Comparison of ENCODE assay signal across 8 cellular contexts in genomic region chr16:11783319-11784047, GRCh38. TPM values are rescaled to one million over a fixed set of nuclear protein-coding genes. Genes with fewer than 3 reads are reported as not detected.
DNase-seq lines count a peak whose midpoint lies in the region; ATAC-seq and TF ChIP-seq lines count a peak whose summit lies in the region.

No MANE protein-coding gene starts in this region.

- CTCF ChIA-PET in activated CD8-positive, alpha-beta T cell treated with anti-CD3 and anti-CD28 coated beads, Interleukin-2, amount 10 ng/mL, durations not matched to agents 7 days and 5 days (lab: Charles Lee): interaction anchor here (0.8 to 8.4 kb wide), 3 partner anchors 9 to 14 kb away, joined by 3 to 124 read pairs (median 6); partner anchors contain the start of gene ZC3H7A

- peaks cover 37 to 60% (median 44%) of the 10 kb centered on the region in 10 experiments for H3K4me1 ChIP-seq in BLaER1 treated with 17β-estradiol and CSF1 and Interleukin-3, amounts not matched to agents 10 nM and 100 nM
- H3K4me1 ChIP-seq in fibroblast of lung (ENCODE audit: control insufficient read depth, extremely low read depth, insufficient read depth, low read length): peaks cover 18% of the 10 kb centered on the region

- peak overlapping the region; percentile 91 for H3K27ac Mint-ChIP-seq in activated CD8-positive, alpha-beta T cell treated with anti-CD3 and anti-CD28 coated beads, Interleukin-2, amount 10 ng/mL, durations not matched to agents 7 days and 5 days

- H3K9me3 Mint-ChIP-seq in activated CD8-positive, alpha-beta T cell treated with anti-CD3 and anti-CD28 coated beads, Interleukin-2, amount 10 ng/mL, durations not matched to agents 7 days and 5 days (ENCODE audit: insufficient read depth): no peaks in the 10 kb centered on the region

- peak; percentile 40 for ATAC-seq in GM19324 (IDR thresholded peaks at IDR 0.05; ENCODE audit: low FRiP score, unreplicated experiment)
- peak; percentile 42 for ATAC-seq in HG03558 (IDR thresholded peaks at IDR 0.05; ENCODE audit: extremely low read depth, unreplicated experiment)
- ATAC-seq in activated CD8-positive, alpha-beta T cell treated with anti-CD3 and anti-CD28 coated beads, Interleukin-2, amount 10 ng/mL, durations not matched to agents 7 days and 5 days: peak; percentile 81
- ATAC-seq in sciatic nerve: peak; percentile 66

- H3K27me3 Mint-ChIP-seq in activated CD8-positive, alpha-beta T cell treated with anti-CD3 and anti-CD28 coated beads, Interleukin-2, amount 10 ng/mL, durations not matched to agents 7 days and 5 days (ENCODE audit: low read depth): no peaks in the 10 kb centered on the region

- peaks cover 73% of the 10 kb centered on the region for H3K79me2 ChIP-seq in fibroblast of lung (ENCODE audit: control insufficient read depth, insufficient read depth, low read length)

- no peaks in the 10 kb centered on the region for H3K27me3 ChIP-seq in BLaER1 treated with 17β-estradiol and CSF1 and Interleukin-3, amounts not matched to agents 10 nM and 100 nM
- no peaks in the 10 kb centered on the region for H3K27me3 ChIP-seq in fibroblast of lung (ENCODE audit: control insufficient read depth, insufficient read depth, low read length)

- H3K4me3 ChIP-seq in BLaER1 treated with 17β-estradiol and CSF1 and Interleukin-3, amounts not matched to agents 10 nM and 100 nM: peak overlapping the region in 1 of 10 experiments; percentile 24; a peak in 1 of 20 replicates
- peak overlapping the region in 3 of 4 experiments; percentile 5 to 44 (median 27) for H3K4me3 ChIP-seq in fibroblast of lung (replicated peaks in 1 of 4; ENCODE audit: control extremely low read depth in 1 of 4, insufficient read depth in 1 of 4, low read depth in 3 of 4, low read length in 4 of 4)

- POLR2A ChIA-PET in activated CD8-positive, alpha-beta T cell treated with anti-CD3 and anti-CD28 coated beads, Interleukin-2, amount 10 ng/mL, durations not matched to agents 7 days and 5 days (lab: Charles Lee): interaction anchor here (0.6 to 10.3 kb wide), 3 partner anchors 12 to 451 kb away, joined by 4 to 149 read pairs (median 4); partner anchors contain the start of genes TXNDC11 and ZC3H7A

- H3K27ac ChIP-seq in BLaER1 treated with 17β-estradiol and CSF1 and Interleukin-3, amounts not matched to agents 10 nM and 100 nM: peak overlapping the region; percentile 7 to 57 (median 45); a peak in 17 of 22 replicates
- H3K27ac ChIP-seq in fibroblast of lung (ENCODE audit: insufficient read depth, low read length): peak overlapping the region; percentile 73

- no peak overlapping the region for H2AFZ ChIP-seq in fibroblast of lung (ENCODE audit: low read length)

- H3K4me3 Mint-ChIP-seq in activated CD8-positive, alpha-beta T cell treated with anti-CD3 and anti-CD28 coated beads, Interleukin-2, amount 10 ng/mL, durations not matched to agents 7 days and 5 days: peak overlapping the region; percentile 65

- peak overlapping the region in 5 of 11 experiments; percentile 5 to 65 (median 14); a peak in 5 of 22 replicates for H3K9ac ChIP-seq in BLaER1 treated with 17β-estradiol and CSF1 and Interleukin-3, amounts not matched to agents 10 nM and 100 nM
- H3K9ac ChIP-seq in fibroblast of lung (ENCODE audit: insufficient read depth, low read length): no peak overlapping the region

- H3K9me3 ChIP-seq in BLaER1 treated with 17β-estradiol and CSF1 and Interleukin-3, amounts not matched to agents 10 nM and 100 nM (replicated peaks in 1 of 11): no peaks in the 10 kb centered on the region
- H3K9me3 ChIP-seq in fibroblast of lung (ENCODE audit: control insufficient read depth, insufficient read depth, low read depth, low read length): no peaks in the 10 kb centered on the region

- H3K4me1 Mint-ChIP-seq in activated CD8-positive, alpha-beta T cell treated with anti-CD3 and anti-CD28 coated beads, Interleukin-2, amount 10 ng/mL, durations not matched to agents 7 days and 5 days (ENCODE audit: low read depth): peaks cover 59% of the 10 kb centered on the region

- H3K4me2 ChIP-seq in BLaER1 treated with 17β-estradiol and CSF1 and Interleukin-3, amounts not matched to agents 10 nM and 100 nM: peak overlapping the region; percentile 54 to 91 (median 68)
- H3K4me2 ChIP-seq in fibroblast of lung (ENCODE audit: extremely low read depth, insufficient read depth, low read length): peak overlapping the region; percentile 48

- DNase-seq in activated CD8-positive, alpha-beta T cell treated with anti-CD3 and anti-CD28 coated beads, Interleukin-2, amount 10 ng/mL, durations not matched to agents 7 days and 5 days: peak; percentile 61
- DNase-seq in fibroblast of lung (ENCODE audit: low read depth in 2 of 2): peak; percentile 15 to 79
- no peak for DNase-seq in sciatic nerve (ENCODE audit: low spot score)
- DNase-seq in amniotic stem cell (lab: John Stamatoyannopoulos, UW): no peak
- DNase-seq in NCI-H345 (lab: John Stamatoyannopoulos, UW): no peak

- H4K20me1 ChIP-seq in BLaER1 treated with 17β-estradiol and CSF1 and Interleukin-3, amounts not matched to agents 10 nM and 100 nM: peaks cover 60 to 100% (median 83%) of the 10 kb centered on the region in 11 experiments
- H4K20me1 ChIP-seq in fibroblast of lung (ENCODE audit: control insufficient read depth, extremely low read depth, insufficient read depth, low read length): no peaks in the 10 kb centered on the region

- H3K36me3 Mint-ChIP-seq in activated CD8-positive, alpha-beta T cell treated with anti-CD3 and anti-CD28 coated beads, Interleukin-2, amount 10 ng/mL, durations not matched to agents 7 days and 5 days (ENCODE audit: low read depth): peaks cover 26% of the 10 kb centered on the region

- TF ChIP-seq CTCF in fibroblast of lung (conservative IDR thresholded peaks at IDR 0.05 in 1 of 2, IDR thresholded peaks at IDR 0.05 in 1 of 2; ENCODE audit: low read depth in 1 of 2, low read length in 2 of 2): no peak

- peaks cover 29 to 56% (median 39%) of the 10 kb centered on the region in 11 experiments for H3K36me3 ChIP-seq in BLaER1 treated with 17β-estradiol and CSF1 and Interleukin-3, amounts not matched to agents 10 nM and 100 nM
- no peaks in the 10 kb centered on the region for H3K36me3 ChIP-seq in fibroblast of lung (ENCODE audit: control insufficient read depth, insufficient read depth, low read length)

- intact Hi-C loops in sciatic nerve (cut with DNase I): no loop called here

RNA-seq across cellular contexts. Expression of gene ZC3H7A, which starts 13.6 kb away (rescaled TPM):
- 10 to 100 TPM; 58.9 TPM for total RNA-seq in activated CD8-positive, alpha-beta T cell treated with anti-CD3 and anti-CD28 coated beads, Interleukin-2, amount 10 ng/mL, durations not matched to agents 7 days and 5 days
- total RNA-seq in fibroblast of lung (37.5 and 52.8 TPM in 2 replicates), sciatic nerve (91.1 TPM)
- polyA plus RNA-seq in fibroblast of lung: 48.9 and 60.4 TPM in 2 replicates
- 35.6 and 39.9 TPM in 2 replicates for polyA plus RNA-seq in fibroblast of lung (2012)
- 21.8 and 27.5 TPM in 2 replicates for polyA minus RNA-seq in fibroblast of lung (ENCODE audit: low replicate concordance)

RNA-seq across cellular contexts. Expression of gene TXNDC11, which starts 40.8 kb away (rescaled TPM):
- 10 to 100 TPM; 30.1 to 34.4 TPM for total RNA-seq in activated CD8-positive, alpha-beta T cell treated with anti-CD3 and anti-CD28 coated beads, Interleukin-2, amount 10 ng/mL, durations not matched to agents 7 days and 5 days
- total RNA-seq in fibroblast of lung (16.9 and 26.8 TPM in 2 replicates), sciatic nerve (36.6 TPM)
- 43.8 and 46.2 TPM in 2 replicates for polyA plus RNA-seq in fibroblast of lung
- 27.9 and 29.0 TPM in 2 replicates for polyA plus RNA-seq in fibroblast of lung (2012)
- polyA minus RNA-seq in fibroblast of lung (ENCODE audit: low replicate concordance): 22.8 and 34.3 TPM in 2 replicates

Comparison
In these comparisons a context has a peak if more than half of its experiments do, and no peak if none do; other contexts are left out.
1. DNase-seq: peak in activated CD8-positive, alpha-beta T cell treated with anti-CD3 and anti-CD28 coated beads, Interleukin-2, amount 10 ng/mL, durations not matched to agents 7 days and 5 days (single experiment) and fibroblast of lung (2 of 2); none in sciatic nerve (single experiment), amniotic stem cell (single experiment) and NCI-H345 (single experiment).
2. Peak in every context shown above with its lines, with median percentiles within 50 percentile points of each other: ATAC-seq.